Comparison of ENCODE assay signal across 9 cellular contexts in the genomic region with DNA sequence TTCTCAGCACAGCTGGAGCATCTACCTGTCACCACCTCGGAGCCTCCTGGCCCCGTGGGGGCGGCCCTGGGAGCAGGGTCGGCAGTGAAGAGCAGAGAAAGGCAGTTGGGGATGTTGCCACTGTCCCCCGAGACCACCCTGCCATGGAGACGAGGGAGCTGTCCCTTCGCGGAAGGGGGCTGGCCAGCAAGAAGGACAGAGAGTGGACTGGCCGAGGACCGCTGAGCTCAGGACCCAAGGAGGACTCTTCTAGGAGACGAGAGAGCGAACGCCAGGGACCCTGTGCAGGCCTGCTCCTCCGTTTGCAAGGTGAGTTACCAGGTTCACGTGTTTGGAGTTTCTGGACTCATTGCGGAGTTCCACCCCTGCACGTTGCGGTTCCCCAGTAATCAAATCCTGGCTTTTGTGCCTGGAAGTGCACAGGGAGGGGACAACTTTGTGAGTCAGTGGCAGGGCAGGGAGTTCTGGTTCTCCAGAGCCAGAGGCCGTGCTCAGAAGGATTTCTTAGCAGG. TPM values are rescaled to one million over a fixed set of nuclear protein-coding genes. Genes with fewer than 3 reads are reported as not detected.
DNase-seq lines count a peak whose midpoint lies in the region; ATAC-seq and TF ChIP-seq lines count a peak whose summit lies in the region.
"Had no signal": no experiment of that assay in that cellular context is flagged by ENCODE, and none has a peak within 500 bp of the region (broad histone marks: within the 10 kb centered on the region; RNA-seq: fewer than 3 reads in every experiment).

No MANE protein-coding gene starts in this region.

- no peak for ATAC-seq in IMR-90 (ENCODE audit: low read depth)
- no peak for ATAC-seq in GM21423 (IDR thresholded peaks at IDR 0.05; ENCODE audit: unreplicated experiment)

- CTCF ChIA-PET in IMR-90 (lab: Yijun Ruan, JAX): interaction anchor here (0.8 to 2.2 kb wide), 5 partner anchors 16 to 152 kb away, joined by 3 to 9 read pairs (median 3); no protein-coding TSS in a partner anchor

- H3K4me1 ChIP-seq in IMR-90 (ENCODE audit: control insufficient read depth, insufficient read depth, low read length): peaks cover 34% of the 10 kb centered on the region
- H3K4me1 ChIP-seq in duodenal mucosa (ENCODE audit: control insufficient read depth in 1 of 2, insufficient read depth in 2 of 2, low read length in 2 of 2): peaks cover 32 to 43% of the 10 kb centered on the region in 2 donors
- peaks cover 51% of the 10 kb centered on the region for H3K4me1 ChIP-seq in mesodermal cell (ENCODE audit: control insufficient read depth, insufficient read depth, low read length, poor library complexity, severe bottlenecking)

- H3K18ac ChIP-seq in IMR-90 (ENCODE audit: low read depth, low read length): peak overlapping the region; percentile 89

- peak overlapping the region; percentile 98 for H3K27ac ChIP-seq in IMR-90 (ENCODE audit: insufficient read depth, low read length)
- peak overlapping the region; percentile 88 for H3K27ac ChIP-seq in duodenal mucosa (ENCODE audit: low read depth, low read length)
- peak overlapping the region; percentile 95 for H3K27ac ChIP-seq in mesodermal cell (ENCODE audit: low read depth, low read length, severe bottlenecking)
- H3K27ac ChIP-seq in temporal lobe (ENCODE audit: low read depth, low read length): peak overlapping the region; percentile 78

- TF ChIP-seq POLR2A in IMR-90 (IDR thresholded peaks at IDR 0.05; ENCODE audit: low read depth, low read length): peak; percentile 23; the same call in 1 of the 2 replicates

- H4K5ac ChIP-seq in IMR-90 (ENCODE audit: low read depth, low read length): peak overlapping the region; percentile 91

- H3K79me1 ChIP-seq in IMR-90 (ENCODE audit: low read depth in 1 of 2, low read length in 2 of 2): peaks cover 24 to 68% of the 10 kb centered on the region in 2 experiments

- H3K23ac ChIP-seq in IMR-90 (ENCODE audit: low read depth, low read length): peak overlapping the region; percentile 61; the same call in 1 of the 2 replicates

- H3K56ac ChIP-seq in IMR-90 (ENCODE audit: extremely low read depth, insufficient read depth, low read length): peak overlapping the region; percentile 39; the same call in 1 of the 2 replicates

- no peaks in the 10 kb centered on the region for H3K27me3 ChIP-seq in IMR-90 (ENCODE audit: control insufficient read depth, insufficient read depth, low read length)
- no peaks in the 10 kb centered on the region for H3K27me3 ChIP-seq in duodenal mucosa (ENCODE audit: control insufficient read depth in 1 of 2, insufficient read depth in 2 of 2, low read length in 2 of 2)
- no peaks in the 10 kb centered on the region for H3K27me3 ChIP-seq in MG63

- H3K9ac ChIP-seq in IMR-90 (ENCODE audit: low read depth, low read length) (peak overlapping the region; percentile 75), duodenal mucosa (ENCODE audit: low read depth in 1 of 2, low read length in 2 of 2) (peak overlapping the region in 1 of 2 donors; percentile 57)

- H3K9me3 ChIP-seq in IMR-90 (ENCODE audit: control insufficient read depth, insufficient read depth, low read length) (no peaks in the 10 kb centered on the region), duodenal mucosa (ENCODE audit: control insufficient read depth in 1 of 2, low read length in 2 of 2) (no peaks in the 10 kb centered on the region), mesodermal cell (ENCODE audit: control insufficient read depth, low read length) (peaks cover 4% of the 10 kb centered on the region), MG63 (no peaks in the 10 kb centered on the region)

- peak overlapping the region; percentile 99 for H3K4ac ChIP-seq in IMR-90 (ENCODE audit: low read depth, low read length)

- H2AK5ac ChIP-seq in IMR-90 (ENCODE audit: low read depth, low read length): peak overlapping the region; percentile 99

- peak overlapping the region; percentile 84 for H3K14ac ChIP-seq in IMR-90 (replicated peaks; ENCODE audit: low read depth, low read length)

- POLR2A ChIA-PET in IMR-90 (lab: Charles Lee; ENCODE audit: unreplicated experiment): interaction anchor here (0.5 kb wide), 1 partner anchor 127 kb away, joined by 3 read pairs; no protein-coding TSS in a partner anchor

- H4K91ac ChIP-seq in IMR-90 (ENCODE audit: insufficient read depth, low read depth, low read length): peak overlapping the region; percentile 99

- BruUV-seq in IMR-90 (replicated peaks; lab: Mats Ljungman, UMichigan): no TSS peak

- peak overlapping the region; percentile 84 for H2AFZ ChIP-seq in IMR-90 (replicated peaks; ENCODE audit: low read length, poor library complexity)

- peak overlapping the region; percentile 94 for H2AK9ac ChIP-seq in IMR-90 (replicated peaks; ENCODE audit: low read depth, low read length, poor library complexity)

- no peak for DNase-seq in IMR-90
- DNase-seq in NCI-H748 treated with DMSO at 0.1 percent for 48 hours (lab: John Stamatoyannopoulos, UW): no peak
- no peak for DNase-seq in NCI-H69 (lab: John Stamatoyannopoulos, UW)
- no peak for DNase-seq in MG63

- H3K9me1 ChIP-seq in IMR-90 (ENCODE audit: insufficient read depth, low read length): peaks cover 10% of the 10 kb centered on the region

- dilution Hi-C loops in IMR-90 (cut with HindIII; ENCODE audit: low sequenced_read_pairs, unreplicated experiment): no loop called here

- peak overlapping the region; percentile 96 to 97 for H4K8ac ChIP-seq in IMR-90 (ENCODE audit: low read depth in 2 of 2, low read length in 2 of 2)

- H2BK15ac ChIP-seq in IMR-90 (ENCODE audit: low read depth, low read length): peak overlapping the region; percentile 90

- intact Hi-C loops in IMR-90 (cut with micrococcal nuclease): loop anchor here (5.0 kb wide), 4 partner anchors 94 to 629 kb away; no protein-coding TSS in a partner anchor

- H3K36me3 ChIP-seq in IMR-90 (ENCODE audit: control insufficient read depth, insufficient read depth, low read length): peaks cover 4% of the 10 kb centered on the region
- H3K36me3 ChIP-seq in duodenal mucosa (ENCODE audit: control insufficient read depth in 1 of 2, insufficient read depth in 2 of 2, low read length in 2 of 2): no peaks in the 10 kb centered on the region
- H3K36me3 ChIP-seq in mesodermal cell (ENCODE audit: control insufficient read depth, insufficient read depth, low read length): peaks cover 19% of the 10 kb centered on the region
- H3K36me3 ChIP-seq in MG63: no peaks in the 10 kb centered on the region; the same call in 1 of the 2 replicates
- H3K36me3 ChIP-seq: WERI-Rb-1 had no signal

- no peak for TF ChIP-seq CTCF in IMR-90 (conservative IDR thresholded peaks at IDR 0.05; ENCODE audit: low read depth, low read length)

- H3K4me3 ChIP-seq in IMR-90 (ENCODE audit: insufficient read depth, low read depth, low read length) (no peak overlapping the region), duodenal mucosa (ENCODE audit: low read depth in 1 of 2, low read length in 2 of 2) (no peak overlapping the region), mesodermal cell (ENCODE audit: extremely low read depth, insufficient read depth, low read length, poor library complexity, severe bottlenecking) (no peak overlapping the region), MG63 (no peak overlapping the region)

- H4K20me1 ChIP-seq in IMR-90 (ENCODE audit: insufficient read depth, low read length): peaks cover 5% of the 10 kb centered on the region; the same call in 1 of the 2 replicates

- no peak for TF ChIP-seq RAD21 in IMR-90 (IDR thresholded peaks at IDR 0.05; ENCODE audit: low read length)

- H2BK20ac ChIP-seq in IMR-90 (ENCODE audit: low read depth, low read length): peak overlapping the region; percentile 79

- peak overlapping the region; percentile 87 for H2BK120ac ChIP-seq in IMR-90 (ENCODE audit: low read depth, low read length)

- H3K4me2 ChIP-seq in IMR-90 (ENCODE audit: low read depth, low read length): no peak overlapping the region

- H2BK5ac ChIP-seq in IMR-90 (ENCODE audit: low read depth, low read length, poor library complexity, severe bottlenecking): peak overlapping the region; percentile 96

- in situ Hi-C loops in IMR-90 (cut with MboI; ENCODE audit: low sequenced_read_pairs): loop anchor here (5.0 kb wide), 2 partner anchors 154 to 529 kb away; no protein-coding TSS in a partner anchor

- WGBS in IMR-90 (ENCODE audit: extremely low coverage in 2 of 2, insufficient read length in 1 of 2), 2 experiments: 75% methylated on average over 19 of the region's 19 CpGs; no CpG with 5 or more reads in 1 of the 2 experiments
- 88 to 92% methylated on average over 18 to 19 of the region's 19 CpGs for WGBS in mesodermal cell (ENCODE audit: insufficient coverage in 2 of 2), 2 experiments

TF ChIP-seq in IMR-90, 13 proteins besides CTCF, POLR2A, EP300 and RAD21 (continues in another document):
- TF ChIP-seq CEBPB (IDR thresholded peaks at IDR 0.05; ENCODE audit: low read depth, low read length) (no peak), MAFK (IDR thresholded peaks at IDR 0.05; ENCODE audit: low read depth, low read length) (no peak), FOS (IDR thresholded peaks at IDR 0.05; ENCODE audit: low read depth, low read length) (no peak), MXI1 (IDR thresholded peaks at IDR 0.05; ENCODE audit: borderline replicate concordance, low read depth, low read length) (no peak), CHD1 (IDR thresholded peaks at IDR 0.05; ENCODE audit: low read depth, low read length) (no peak), RFX5 (IDR thresholded peaks at IDR 0.05; ENCODE audit: low read depth, low read length) (no peak), MAZ (IDR thresholded peaks at IDR 0.05; ENCODE audit: borderline replicate concordance, low read depth, low read length) (no peak), NFE2L2 (IDR thresholded peaks at IDR 0.05; ENCODE audit: low read depth, low read length) (no peak), SMC3 (IDR thresholded peaks at IDR 0.05; ENCODE audit: low read depth, low read length) (no peak)
- TF ChIP-seq, protein P1, sequence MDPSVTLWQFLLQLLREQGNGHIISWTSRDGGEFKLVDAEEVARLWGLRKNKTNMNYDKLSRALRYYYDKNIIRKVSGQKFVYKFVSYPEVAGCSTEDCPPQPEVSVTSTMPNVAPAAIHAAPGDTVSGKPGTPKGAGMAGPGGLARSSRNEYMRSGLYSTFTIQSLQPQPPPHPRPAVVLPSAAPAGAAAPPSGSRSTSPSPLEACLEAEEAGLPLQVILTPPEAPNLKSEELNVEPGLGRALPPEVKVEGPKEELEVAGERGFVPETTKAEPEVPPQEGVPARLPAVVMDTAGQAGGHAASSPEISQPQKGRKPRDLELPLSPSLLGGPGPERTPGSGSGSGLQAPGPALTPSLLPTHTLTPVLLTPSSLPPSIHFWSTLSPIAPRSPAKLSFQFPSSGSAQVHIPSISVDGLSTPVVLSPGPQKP (IDR thresholded peaks at IDR 0.05; ENCODE audit: borderline replicate concordance, low read depth, low read length): no peak

RNA-seq across cellular contexts. Expression of a gene that starts 5.6 kb away (rescaled TPM):
- total RNA-seq in IMR-90 (2012; rRNA removed) (18.8 and 23.9 TPM in 2 replicates), temporal lobe (7.4 TPM)
- 58.5 and 59.3 TPM in 2 replicates for polyA plus RNA-seq in IMR-90 (2012; rRNA removed)
- polyA plus RNA-seq in IMR-90 (2012; cell fraction: cytosol; rRNA removed): 46.5 and 53.6 TPM in 2 replicates
- polyA plus RNA-seq in IMR-90 (2012; cell fraction: nucleus; rRNA removed; ENCODE audit: low replicate concordance): 236 and 251 TPM in 2 replicates
- polyA plus RNA-seq in mesodermal cell (2013, experiment 1 of 2): 72.3 TPM
- polyA plus RNA-seq in mesodermal cell (2013, experiment 2 of 2): 59.6 TPM
- 16.9 and 33.0 TPM in 2 replicates for total RNA-seq in MG63 (2014; rRNA removed; shearing (Covaris generic); ENCODE audit: low replicate concordance)
